ENCODE assay signal across 24 cellular contexts in genomic region chr4:10040049-10040892, GRCh38. TPM values are rescaled to one million over a fixed set of nuclear protein-coding genes. Genes with fewer than 3 reads are reported as not detected.
DNase-seq lines count a peak whose midpoint lies in the region; ATAC-seq, FAIRE-seq and TF ChIP-seq lines count a peak whose summit lies in the region.
"Had no signal": no experiment of that assay in that cellular context is flagged by ENCODE, and none has a peak within 500 bp of the region (broad histone marks: within the 10 kb centered on the region; RNA-seq: fewer than 3 reads in every experiment).

No MANE protein-coding gene starts in this region.

- TF ChIP-seq CTCF in WERI-Rb-1 (IDR thresholded peaks at IDR 0.05; ENCODE audit: low read depth, low read length) (no peak), psoas muscle (IDR thresholded peaks at IDR 0.05) (no peak), kidney (IDR thresholded peaks at IDR 0.05; ENCODE audit: borderline replicate concordance, extremely low read depth, insufficient read depth) (no peak)

- H3K27me3 ChIP-seq in WERI-Rb-1 (ENCODE audit: insufficient read depth, low read depth, severe bottlenecking) = no peaks in the 10 kb centered on the region
- no peaks in the 10 kb centered on the region for H3K27me3 ChIP-seq in psoas muscle (ENCODE audit: insufficient read depth in 3 of 3, low read length in 2 of 3)
- H3K27me3 ChIP-seq: SJSA1 had no signal

- ATAC-seq in GM18873 (IDR thresholded peaks at IDR 0.05; ENCODE audit: low FRiP score, unreplicated experiment) = peak; percentile 60
- peak in 1 of 4 donors; percentile 67 for ATAC-seq in psoas muscle
- ATAC-seq: HCT116 had no signal

- H3K4me3 ChIP-seq in WERI-Rb-1 (ENCODE audit: low read depth, low read length) = no peak overlapping the region
- H3K4me3 ChIP-seq in psoas muscle = no peak overlapping the region
- no peak overlapping the region for H3K4me3 ChIP-seq in kidney (ENCODE audit: low read length in 2 of 2)
- H3K4me3 ChIP-seq: SJSA1 had no signal

- H3K27ac ChIP-seq in WERI-Rb-1 (peak overlapping the region; percentile 41), psoas muscle (peak overlapping the region; percentile 16), kidney (ENCODE audit: low read depth in 2 of 2, low read length in 2 of 2) (no peak overlapping the region)
- H3K27ac ChIP-seq: SJSA1 had no signal

- FAIRE-seq in kidney (lab: Jason Lieb, UNC) = no peak

- H3K9me3 ChIP-seq in WERI-Rb-1 (ENCODE audit: severe bottlenecking) (peaks cover 8% of the 10 kb centered on the region), psoas muscle (peaks cover 5% of the 10 kb centered on the region), kidney (ENCODE audit: control insufficient read depth in 1 of 2, low read length in 2 of 2) (peaks cover 0 to 7% of the 10 kb centered on the region in 2 donors)
- H3K9me3 ChIP-seq: SJSA1 had no signal

- H3K36me3 ChIP-seq in WERI-Rb-1 (no peaks in the 10 kb centered on the region), psoas muscle (ENCODE audit: insufficient read depth in 1 of 2, low read depth in 1 of 2) (no peaks in the 10 kb centered on the region), kidney (ENCODE audit: control insufficient read depth in 1 of 2, insufficient read depth in 2 of 2, low read length in 2 of 2) (no peaks in the 10 kb centered on the region)
- H3K36me3 ChIP-seq: SJSA1 had no signal

- WGBS in psoas muscle, 3 donors = 82 to 87% (median 86%) methylated on average over 10 of the region's 10 CpGs

- peaks cover 20% of the 10 kb centered on the region for H3K4me1 ChIP-seq in psoas muscle
- H3K4me1 ChIP-seq in kidney (ENCODE audit: control insufficient read depth in 1 of 2, insufficient read depth in 1 of 2, low read depth in 1 of 2, low read length in 2 of 2) = no peaks in the 10 kb centered on the region
- H3K4me1 ChIP-seq: SJSA1 had no signal

- intact Hi-C loops in psoas muscle (cut with DNase I) (no loop called here), kidney (cut with DNase I) (no loop called here)

- H3K9ac ChIP-seq in kidney (ENCODE audit: low read length in 2 of 2) = no peak overlapping the region

- DNase-seq in WERI-Rb-1 (no peak), islet precursor cell (peak; percentile 17), psoas muscle (no peak), ureter (ENCODE audit: low spot score) (no peak), kidney (no peak)
- DNase-seq in stimulated activated CD4-positive, alpha-beta T cell treated with anti-CD3 and anti-CD28 coated beads, Interleukin-15, amount 100 ng/mL, for 24 hours = no peak
- DNase-seq: C1 segment of cervical spinal cord; CD4-positive, alpha-beta memory T cell; COR-L47; DMS53; Karpas-422; NCI-H1092 treated with DMSO at 0.1 percent for 48 hours; NCI-H1436; NCI-H187 treated with DMSO at 0.1 percent for 48 hours; NCI-H446 treated with DMSO at 0.1 percent for 48 hours; NCI-H526; Right ventricle myocardium superior; RPMI8226 had no signal

RNA-seq across cellular contexts. Expression of gene SLC2A9, which starts 19.0 kb away (rescaled TPM):
- total RNA-seq in psoas muscle = 1 to 10 TPM in 3 of 4 donors, under 1 TPM in 1; 0.71 to 2.4 (median 1.5) TPM
- polyA plus RNA-seq in psoas muscle = 1 to 10 TPM in 1 of 3 donors, under 1 TPM in 2; 0.37 to 2.7 (median 0.52) TPM
- 67.5 TPM for total RNA-seq in ureter
- total RNA-seq in kidney = 47.6 TPM
- 41.5 TPM for polyA plus RNA-seq in kidney (ENCODE audit: insufficient read depth, low read depth, low replicate concordance)
- total RNA-seq: A673, G401, H4, SJSA1 had no signal

Comparison
In these comparisons a context has a peak if more than half of its experiments do, and no peak if none do; other contexts are left out.
1. H3K27ac ChIP-seq: peak in WERI-Rb-1 (single experiment) and psoas muscle (single experiment); none in kidney (0 of 2).
2. RNA of gene SLC2A9, which starts 19.0 kb away (total RNA-seq): 67.5 TPM in ureter (single experiment) and 47.6 TPM in kidney (single experiment); 0.71 to 2.4 TPM in psoas muscle; every median in the first group is over 10 times any median in the second.